1 cellular context compared by ENCODE assay signal in the genomic region with DNA sequence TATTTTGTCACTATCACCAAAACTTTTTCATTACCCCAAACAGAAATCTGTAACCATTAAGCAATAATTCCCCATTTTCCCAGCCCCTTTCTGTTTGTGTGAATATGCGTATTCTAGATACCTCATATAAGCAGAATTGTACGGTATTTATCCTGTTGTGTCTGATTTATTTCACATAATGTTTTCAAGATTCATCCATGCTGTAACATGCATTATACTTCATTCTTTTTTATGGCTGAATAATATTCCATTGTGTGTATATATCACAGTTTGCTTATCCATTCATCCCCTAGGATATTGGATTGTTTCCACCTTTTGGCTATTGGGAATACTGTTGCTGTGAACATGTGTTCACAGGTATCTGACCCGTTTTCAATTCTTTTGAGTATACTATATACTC.
TF ChIP-seq lines count a peak whose summit lies in the region.

No MANE protein-coding gene starts in this region.

TF ChIP-seq in HEK293, 187 proteins besides CTCF, POLR2A, EP300 and RAD21 (continued from another document):
- TF ChIP-seq KLF1 (tag by site-specific recombination; IDR thresholded peaks at IDR 0.05) (no peak), ZNF580 (tag by site-specific recombination; IDR thresholded peaks at IDR 0.05) (0 out of 2 replicates have a peak, but pooled peaks have one; percentile 17), ZNF473 (tag by site-specific recombination; IDR thresholded peaks at IDR 0.05) (no peak)
